9 cellular contexts compared by ENCODE assay signal in the genomic region with DNA sequence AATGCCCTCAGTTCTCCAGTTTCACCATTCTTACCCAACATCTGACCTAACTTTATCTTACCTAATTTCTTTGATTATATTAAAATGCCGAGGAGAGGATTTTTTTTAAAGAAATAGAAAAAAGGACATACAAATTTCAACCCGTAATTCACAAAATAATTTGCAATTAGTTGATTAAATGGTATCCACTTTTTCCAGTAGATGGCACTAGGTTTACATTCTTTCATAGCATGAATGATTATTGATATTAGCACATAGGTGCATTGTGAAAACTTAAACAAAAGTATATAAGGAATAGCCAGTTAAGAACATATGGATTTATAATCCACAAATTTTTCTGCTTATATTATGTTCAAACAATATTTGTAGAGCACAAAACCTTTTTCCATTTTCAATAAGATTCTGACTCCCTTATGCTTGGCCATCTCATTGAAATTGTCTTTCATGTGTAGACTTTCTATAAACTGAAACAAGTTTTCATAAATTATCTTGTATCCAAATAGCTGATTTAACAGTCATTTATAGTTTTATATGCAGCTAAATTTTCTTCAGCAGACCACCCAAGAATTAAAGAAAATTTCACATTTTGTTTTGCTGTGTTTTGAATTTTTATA. TPM values are rescaled to one million over a fixed set of nuclear protein-coding genes. Genes with fewer than 3 reads are reported as not detected.
DNase-seq lines count a peak whose midpoint lies in the region; TF ChIP-seq lines count a peak whose summit lies in the region.
"Had no signal": no experiment of that assay in that cellular context is flagged by ENCODE, and none has a peak within 500 bp of the region (broad histone marks: within the 10 kb centered on the region; RNA-seq: fewer than 3 reads in every experiment).

No MANE protein-coding gene starts in this region.

- H3K79me2 ChIP-seq in OCI-LY7 (ENCODE audit: insufficient read depth, low read depth, low read length), result no peaks in the 10 kb centered on the region

- no peak for TF ChIP-seq EP300 in tibial nerve (IDR thresholded peaks at IDR 0.05)

- 18 to 31% methylated on average over 2 of the region's 2 CpGs for WGBS in esophagus squamous epithelium, 2 donors
- 25 to 32% methylated on average over 2 of the region's 2 CpGs for WGBS in tibial nerve, 2 donors

- POLR2A ChIA-PET in OCI-LY7 (lab: Charles Lee), result interaction anchor here (1.0 kb wide), 1 partner anchor 21 kb away, joined by 4 read pairs; no protein-coding TSS in a partner anchor

- no peak overlapping the region for H3K4me2 ChIP-seq in OCI-LY7 (ENCODE audit: low read length)

- H3K9me3 ChIP-seq in OCI-LY7 (ENCODE audit: low read length), result no peaks in the 10 kb centered on the region
- no peaks in the 10 kb centered on the region for H3K9me3 ChIP-seq in esophagus squamous epithelium
- H3K9me3 ChIP-seq in tibial nerve, result no peaks in the 10 kb centered on the region
- no peaks in the 10 kb centered on the region for H3K9me3 ChIP-seq in effector memory CD4-positive, alpha-beta T cell (ENCODE audit: control insufficient read depth, low read length)

- no peaks in the 10 kb centered on the region for H4K20me1 ChIP-seq in OCI-LY7 (ENCODE audit: insufficient read depth, low read length)

- H3K9me2 ChIP-seq in OCI-LY7 (ENCODE audit: insufficient read depth, low read length), result no peaks in the 10 kb centered on the region

- H3K36me3 ChIP-seq in OCI-LY7 (ENCODE audit: insufficient read depth, low read length) (no peaks in the 10 kb centered on the region), esophagus squamous epithelium (no peaks in the 10 kb centered on the region), tibial nerve (no peaks in the 10 kb centered on the region)
- H3K36me3 ChIP-seq in effector memory CD4-positive, alpha-beta T cell (ENCODE audit: control insufficient read depth, insufficient read depth, low read length), result no peaks in the 10 kb centered on the region

- no peak overlapping the region for H3K4me3 Mint-ChIP-seq in activated T-helper 2 cell treated with anti-CD3 and anti-CD28 coated beads, Interferon-gamma antibody, Interleukin-2, Interleukin-4, amounts not matched to agents 10 μg/mL and 5 μg/mL and 100 μg/mL, durations not matched to agents 14 hours and 24 hours and 36 hours (ENCODE audit: low read depth)

- H3K4me3 ChIP-seq in OCI-LY7 (ENCODE audit: low read depth, low read length, poor library complexity, severe bottlenecking) (no peak overlapping the region), esophagus squamous epithelium (no peak overlapping the region), tibial nerve (no peak overlapping the region)
- H3K4me3 ChIP-seq in effector memory CD4-positive, alpha-beta T cell (ENCODE audit: insufficient read depth, low read depth, low read length, poor library complexity, severe bottlenecking), result no peak overlapping the region

- H2AFZ ChIP-seq in OCI-LY7 (ENCODE audit: low read length), result no peak overlapping the region

- intact Hi-C loops in OCI-LY7 (cut with micrococcal nuclease; ENCODE audit: unreplicated experiment), result no loop called here
- intact Hi-C loops in esophagus squamous epithelium (cut with DNase I), result no loop called here
- intact Hi-C loops in activated T-helper 2 cell treated with anti-CD3 and anti-CD28 coated beads, Interferon-gamma antibody, Interleukin-2, Interleukin-4, amounts not matched to agents 10 μg/mL and 5 μg/mL and 100 μg/mL, durations not matched to agents 14 hours and 24 hours and 36 hours (cut with micrococcal nuclease), result no loop called here

- H3K27me3 ChIP-seq in esophagus squamous epithelium (no peaks in the 10 kb centered on the region), tibial nerve (no peaks in the 10 kb centered on the region)
- H3K27me3 ChIP-seq in effector memory CD4-positive, alpha-beta T cell (replicated peaks; ENCODE audit: control insufficient read depth, insufficient read depth, low read length, poor library complexity, severe bottlenecking), result no peaks in the 10 kb centered on the region

- CTCF ChIA-PET in OCI-LY7 (lab: Charles Lee; ENCODE audit: unreplicated experiment), result no interaction called here

- no peaks in the 10 kb centered on the region for H3K4me1 ChIP-seq in OCI-LY7 (ENCODE audit: insufficient read depth, low read length, poor library complexity, severe bottlenecking)
- peaks cover 0 to 4% (median 0%) of the 10 kb centered on the region in 3 donors for H3K4me1 ChIP-seq in esophagus squamous epithelium
- H3K4me1 ChIP-seq in tibial nerve, result peaks cover 0 to 10% (median 0%) of the 10 kb centered on the region in 4 donors
- H3K4me1 ChIP-seq in effector memory CD4-positive, alpha-beta T cell (ENCODE audit: control insufficient read depth, insufficient read depth, low read length, poor library complexity, severe bottlenecking), result no peaks in the 10 kb centered on the region

- BruUV-seq in OCI-LY7 (replicated peaks; lab: Mats Ljungman, UMichigan), result no TSS peak

- no peaks in the 10 kb centered on the region for H3K36me3 Mint-ChIP-seq in activated T-helper 2 cell treated with anti-CD3 and anti-CD28 coated beads, Interferon-gamma antibody, Interleukin-2, Interleukin-4, amounts not matched to agents 10 μg/mL and 5 μg/mL and 100 μg/mL, durations not matched to agents 14 hours and 24 hours and 36 hours (ENCODE audit: low read depth)

- TF ChIP-seq POLR2A in esophagus squamous epithelium (IDR thresholded peaks at IDR 0.05) (no peak), tibial nerve (IDR thresholded peaks at IDR 0.05) (no peak)

- H3K27ac Mint-ChIP-seq in activated T-helper 2 cell treated with anti-CD3 and anti-CD28 coated beads, Interferon-gamma antibody, Interleukin-2, Interleukin-4, amounts not matched to agents 10 μg/mL and 5 μg/mL and 100 μg/mL, durations not matched to agents 14 hours and 24 hours and 36 hours, result no peak overlapping the region

- H3K27ac ChIP-seq in OCI-LY7 (ENCODE audit: low read depth, low read length, poor library complexity, severe bottlenecking) (no peak overlapping the region), esophagus squamous epithelium (no peak overlapping the region), tibial nerve (no peak overlapping the region)
- H3K27ac ChIP-seq in effector memory CD4-positive, alpha-beta T cell (ENCODE audit: insufficient read depth, low read length, poor library complexity, severe bottlenecking), result no peak overlapping the region

- no peaks in the 10 kb centered on the region for H3K4me1 Mint-ChIP-seq in activated T-helper 2 cell treated with anti-CD3 and anti-CD28 coated beads, Interferon-gamma antibody, Interleukin-2, Interleukin-4, amounts not matched to agents 10 μg/mL and 5 μg/mL and 100 μg/mL, durations not matched to agents 14 hours and 24 hours and 36 hours (ENCODE audit: low read depth)

- H3K9me3 Mint-ChIP-seq in activated T-helper 2 cell treated with anti-CD3 and anti-CD28 coated beads, Interferon-gamma antibody, Interleukin-2, Interleukin-4, amounts not matched to agents 10 μg/mL and 5 μg/mL and 100 μg/mL, durations not matched to agents 14 hours and 24 hours and 36 hours, result no peaks in the 10 kb centered on the region

- TF ChIP-seq CTCF in OCI-LY7 (conservative IDR thresholded peaks at IDR 0.05; ENCODE audit: low read length) (peak; percentile 79), esophagus squamous epithelium (IDR thresholded peaks at IDR 0.05) (peak in 4 of 6 experiments; percentile 24 to 61 (median 36)), tibial nerve (IDR thresholded peaks at IDR 0.05) (peak in 4 of 5 experiments; percentile 13 to 41 (median 26))

- peak; percentile 14 to 22 for DNase-seq in SHP77 (lab: John Stamatoyannopoulos, UW)
- DNase-seq in SHP77 treated with DMSO at 0.1 percent for 48 hours (lab: John Stamatoyannopoulos, UW), result no peak
- DNase-seq in OCI-LY7 (ENCODE audit: low spot score), result peak; percentile 0
- DNase-seq in esophagus squamous epithelium (lab: John Stamatoyannopoulos, UW), result no peak
- DNase-seq in tibial nerve (ENCODE audit: low spot score in 2 of 2), result no peak
- DNase-seq in activated CD4-positive, alpha-beta T cell treated with anti-CD3 and anti-CD28 coated beads, Interleukin-2, amount 50 U/mL, for 48 hours, result no peak
- DNase-seq in activated T-helper 2 cell treated with anti-CD3 and anti-CD28 coated beads, Interferon-gamma antibody, Interleukin-2, Interleukin-4, amounts not matched to agents 10 μg/mL and 5 μg/mL and 100 μg/mL, durations not matched to agents 14 hours and 24 hours and 36 hours (ENCODE audit: low spot score), result no peak
- no peak for DNase-seq in effector memory CD4-positive, alpha-beta T cell

- H3K27me3 Mint-ChIP-seq in activated T-helper 2 cell treated with anti-CD3 and anti-CD28 coated beads, Interferon-gamma antibody, Interleukin-2, Interleukin-4, amounts not matched to agents 10 μg/mL and 5 μg/mL and 100 μg/mL, durations not matched to agents 14 hours and 24 hours and 36 hours (ENCODE audit: low read depth), result peaks cover 14% of the 10 kb centered on the region

RNA-seq across cellular contexts. Expression of a gene that starts 35.3 kb away (rescaled TPM):
- not detected in 2 replicates for total RNA-seq in OCI-LY7 (2014; rRNA removed; shearing (Covaris generic))
- total RNA-seq in OCI-LY7 (2022) (not detected in 2 replicates), esophagus squamous epithelium (10 to 100 TPM in 2 of 4 donors, 1 to 10 TPM in 2; 2.7 to 54.6 (median 11.1) TPM), tibial nerve (10 to 100 TPM; 42.0 to 64.0 (median 47.9) TPM)
- 0.18 TPM in 1 of 2 replicates, not detected in the other for total RNA-seq in activated T-helper 2 cell treated with anti-CD3 and anti-CD28 coated beads, Interferon-gamma antibody, Interleukin-2, Interleukin-4, amounts not matched to agents 10 μg/mL and 5 μg/mL and 100 μg/mL, durations not matched to agents 14 hours and 24 hours and 36 hours
- total RNA-seq: T-helper 2 cell treated with Interferon-gamma antibody and Interleukin-4, amounts not matched to agents 100 ng/mL and 5 ng/mL, for 36 hours had no signal

Comparison
In these comparisons a context has a peak if more than half of its experiments do, and no peak if none do; other contexts are left out.
1. DNase-seq: peak in SHP77 (2 of 2) and OCI-LY7 (single experiment); none in SHP77 treated with DMSO at 0.1 percent for 48 hours (single experiment), esophagus squamous epithelium (single experiment), tibial nerve (0 of 2), activated CD4-positive, alpha-beta T cell treated with anti-CD3 and anti-CD28 coated beads, Interleukin-2, amount 50 U/mL, for 48 hours (0 of 2), activated T-helper 2 cell treated with anti-CD3 and anti-CD28 coated beads, Interferon-gamma antibody, Interleukin-2, Interleukin-4, amounts not matched to agents 10 μg/mL and 5 μg/mL and 100 μg/mL, durations not matched to agents 14 hours and 24 hours and 36 hours (single experiment) and effector memory CD4-positive, alpha-beta T cell (0 of 3).
2. CTCF ChIP-seq: peak in every context shown above with its lines; median percentile 79 in OCI-LY7; 36 in esophagus squamous epithelium; 26 in tibial nerve.